In genomic region chr3:37703633-37704032, GRCh38 we compare ENCODE assay signal across 19 cellular contexts.
DNase-seq lines count a peak whose midpoint lies in the region; ATAC-seq, FAIRE-seq and TF ChIP-seq lines count a peak whose summit lies in the region.
"Had no signal": no experiment of that assay in that cellular context is flagged by ENCODE, and none has a peak within 500 bp of the region (broad histone marks: within the 10 kb centered on the region; RNA-seq: fewer than 3 reads in every experiment).

No MANE protein-coding gene starts in this region.

- POLR2A ChIA-PET in CD8-positive, alpha-beta T cell (lab: Charles Lee) = no interaction called here

- no peaks in the 10 kb centered on the region for H3K9me3 ChIP-seq in CD8-positive, alpha-beta T cell (ENCODE audit: low read length)
- H3K9me3 ChIP-seq: tibial nerve had no signal

- H3K4me1 Mint-ChIP-seq in CD8-positive, alpha-beta T cell (ENCODE audit: low read depth) = no peaks in the 10 kb centered on the region
- H3K4me1 Mint-ChIP-seq in nephron progenitor cell = peaks cover 33% of the 10 kb centered on the region
- H3K4me1 Mint-ChIP-seq: stimulated activated effector memory CD8-positive, alpha-beta T cell treated with anti-CD3 and anti-CD28 coated beads, Interleukin-12 subunit alpha, Interleukin-12 subunit beta, amount 100 ng/mL, for 72 hours had no signal

- peaks cover 22% of the 10 kb centered on the region for H3K27me3 Mint-ChIP-seq in CD8-positive, alpha-beta T cell (ENCODE audit: low read depth)
- H3K27me3 Mint-ChIP-seq in nephron progenitor cell (ENCODE audit: low read depth, poor library complexity) = peaks cover 21% of the 10 kb centered on the region

- intact Hi-C loops in Right ventricle myocardium inferior (cut with DNase I) = no loop called here
- intact Hi-C loops in cardiac septum (cut with DNase I) = no loop called here
- intact Hi-C loops in posterior vena cava (cut with DNase I) = no loop called here
- intact Hi-C loops in CD8-positive, alpha-beta T cell (cut with DNase I, micrococcal nuclease) = no loop called here

- no peaks in the 10 kb centered on the region for H3K9me3 Mint-ChIP-seq in CD8-positive, alpha-beta T cell
- H3K9me3 Mint-ChIP-seq in nephron progenitor cell = peaks cover 2% of the 10 kb centered on the region
- H3K9me3 Mint-ChIP-seq: HFFc6; stimulated activated effector memory CD8-positive, alpha-beta T cell treated with anti-CD3 and anti-CD28 coated beads, Interleukin-12 subunit alpha, Interleukin-12 subunit beta, amount 100 ng/mL, for 72 hours had no signal

- FAIRE-seq in bronchial epithelial cell (lab: Jason Lieb, UNC) = peak; percentile 47
- FAIRE-seq: HepG2, islet of Langerhans had no signal

- no peak for DNase-seq in Right ventricle myocardium inferior (ENCODE audit: missing footprints)
- DNase-seq in cardiac septum (ENCODE audit: low spot score) = no peak
- peak; percentile 81 for DNase-seq in bronchial epithelial cell (ENCODE audit: low read depth)
- peak; percentile 43 for DNase-seq in left kidney (ENCODE audit: low read depth, low spot score)
- no peak for DNase-seq in posterior vena cava (ENCODE audit: low spot score)
- no peak for DNase-seq in CD8-positive, alpha-beta T cell
- DNase-seq in caudate nucleus (lab: John Stamatoyannopoulos, UW) = no peak
- no peak for DNase-seq in nephron progenitor cell
- DNase-seq: activated CD4-positive, alpha-beta T cell treated with anti-CD3 and anti-CD28 coated beads for 1 hour; effector CD8-positive, alpha-beta T cell; GDM1; HFFc6; occipital lobe; SHP77 treated with DMSO at 0.1 percent for 48 hours had no signal

- H3K36me3 ChIP-seq in bronchial epithelial cell (ENCODE audit: control insufficient read depth, insufficient read depth, low read length) = no peaks in the 10 kb centered on the region
- no peaks in the 10 kb centered on the region for H3K36me3 ChIP-seq in CD8-positive, alpha-beta T cell (ENCODE audit: insufficient read depth, low read length)
- H3K36me3 ChIP-seq: tibial nerve had no signal

- no peaks in the 10 kb centered on the region for H3K4me1 ChIP-seq in CD8-positive, alpha-beta T cell (ENCODE audit: insufficient read depth, low read length)
- H3K4me1 ChIP-seq: tibial nerve had no signal

- ATAC-seq in Right ventricle myocardium inferior = peak; percentile 40
- no peak for ATAC-seq in CD8-positive, alpha-beta T cell
- ATAC-seq: HepG2; stimulated activated effector memory CD8-positive, alpha-beta T cell treated with anti-CD3 and anti-CD28 coated beads, Interleukin-12 subunit alpha, Interleukin-12 subunit beta, amount 100 ng/mL, for 72 hours had no signal

- H3K36me3 Mint-ChIP-seq in CD8-positive, alpha-beta T cell = no peaks in the 10 kb centered on the region
- peaks cover 18% of the 10 kb centered on the region for H3K36me3 Mint-ChIP-seq in nephron progenitor cell (ENCODE audit: low read depth)
- H3K36me3 Mint-ChIP-seq: stimulated activated effector memory CD8-positive, alpha-beta T cell treated with anti-CD3 and anti-CD28 coated beads, Interleukin-12 subunit alpha, Interleukin-12 subunit beta, amount 100 ng/mL, for 72 hours had no signal

- H3K27ac ChIP-seq in CD8-positive, alpha-beta T cell (ENCODE audit: low read depth, low read length) = no peak overlapping the region
- no peak overlapping the region for H3K27ac ChIP-seq in caudate nucleus (ENCODE audit: low read depth, low read length)
- H3K27ac ChIP-seq: skin epidermis, tibial nerve had no signal

- CTCF ChIA-PET in CD8-positive, alpha-beta T cell (lab: Charles Lee) = no interaction called here

- no peak overlapping the region for H3K4me3 Mint-ChIP-seq in CD8-positive, alpha-beta T cell
- H3K4me3 Mint-ChIP-seq in nephron progenitor cell = no peak overlapping the region
- H3K4me3 Mint-ChIP-seq: HFFc6; stimulated activated effector memory CD8-positive, alpha-beta T cell treated with anti-CD3 and anti-CD28 coated beads, Interleukin-12 subunit alpha, Interleukin-12 subunit beta, amount 100 ng/mL, for 72 hours had no signal

- no peak overlapping the region for H3K27ac Mint-ChIP-seq in CD8-positive, alpha-beta T cell
- no peak overlapping the region for H3K27ac Mint-ChIP-seq in nephron progenitor cell
- H3K27ac Mint-ChIP-seq: HFFc6; stimulated activated effector memory CD8-positive, alpha-beta T cell treated with anti-CD3 and anti-CD28 coated beads, Interleukin-12 subunit alpha, Interleukin-12 subunit beta, amount 100 ng/mL, for 72 hours had no signal

- no peak overlapping the region for H3K4me3 ChIP-seq in bronchial epithelial cell (ENCODE audit: low read depth, low read length)
- H3K4me3 ChIP-seq in CD8-positive, alpha-beta T cell (ENCODE audit: low read depth, low read length) = no peak overlapping the region
- H3K4me3 ChIP-seq: skin epidermis, tibial nerve had no signal

- TF ChIP-seq CTCF in bronchial epithelial cell (IDR thresholded peaks at IDR 0.05; ENCODE audit: insufficient read depth, low read length, severe bottlenecking) (no peak), nephron progenitor cell (IDR thresholded peaks at IDR 0.05) (no peak)
- TF ChIP-seq CTCF in CD8-positive, alpha-beta T cell (IDR thresholded peaks at IDR 0.05) = no peak

- peaks cover 1% of the 10 kb centered on the region for H3K27me3 ChIP-seq in bronchial epithelial cell (ENCODE audit: control insufficient read depth, insufficient read depth, low read length)
- no peaks in the 10 kb centered on the region for H3K27me3 ChIP-seq in CD8-positive, alpha-beta T cell (ENCODE audit: insufficient read depth, low read length)
- H3K27me3 ChIP-seq: tibial nerve had no signal

Comparison
In these comparisons a context has a peak if more than half of its experiments do, and no peak if none do; other contexts are left out.
1. DNase-seq: peak in bronchial epithelial cell (single experiment) and left kidney (single experiment); none in Right ventricle myocardium inferior (single experiment), cardiac septum (single experiment), posterior vena cava (single experiment), CD8-positive, alpha-beta T cell (0 of 7), caudate nucleus (0 of 61) and nephron progenitor cell (single experiment).